Comparison of ENCODE assay signal across 24 cellular contexts in genomic region chr11:118752654-118753053, GRCh38. TPM values are rescaled to one million over a fixed set of nuclear protein-coding genes. Genes with fewer than 3 reads are reported as not detected.
A peak's percentile ranks its signal among the peaks of the same experiment; 100 is the strongest.
DNase-seq lines count a peak whose midpoint lies in the region; ATAC-seq, FAIRE-seq and TF ChIP-seq lines count a peak whose summit lies in the region.
"Had no signal": no experiment of that assay in that cellular context is flagged by ENCODE, and none has a peak within 500 bp of the region (broad histone marks: within the 10 kb centered on the region; RNA-seq: fewer than 3 reads in every experiment).

No MANE protein-coding gene starts in this region.

- no peak overlapping the region for H3K9ac ChIP-seq in HepG2 (ENCODE audit: insufficient read depth, low read depth, low read length)
- H3K9ac ChIP-seq: BLaER1 treated with 17β-estradiol and CSF1 and Interleukin-3, amounts not matched to agents 10 nM and 100 nM had no signal

- peaks cover 5% of the 10 kb centered on the region for H3K36me3 Mint-ChIP-seq in activated naive CD4-positive, alpha-beta T cell treated with anti-CD3 and anti-CD28 coated beads, Interleukin-2, amount 50 U/mL, for 24 hours
- H3K36me3 Mint-ChIP-seq in GM23338 (ENCODE audit: low read depth) (peaks cover 79% of the 10 kb centered on the region), T-helper 17 cell (ENCODE audit: low read depth) (peaks cover 2% of the 10 kb centered on the region)
- H3K36me3 Mint-ChIP-seq in naive thymus-derived CD8-positive, alpha-beta T cell: peaks cover under 1 to 91% (median 26%) of the 10 kb centered on the region in 3 donors
- H3K36me3 Mint-ChIP-seq in activated naive CD8-positive, alpha-beta T cell treated with anti-CD3 and anti-CD28 coated beads for 36 hours: peaks cover 42% of the 10 kb centered on the region

- intact Hi-C loops in HepG2 (cut with micrococcal nuclease; ENCODE audit: unreplicated experiment): no loop called here

- no peak for TF ChIP-seq CTCF in GM23338 (conservative IDR thresholded peaks at IDR 0.05; ENCODE audit: low read depth in 2 of 2)
- no peak for TF ChIP-seq CTCF in HepG2 (CRISPR knock-in tag; IDR thresholded peaks at IDR 0.05)

- H4K20me1 ChIP-seq in GM23338 (replicated peaks; ENCODE audit: insufficient read depth) (peaks cover 3% of the 10 kb centered on the region; the same call in 1 of the 2 replicates), HepG2 (ENCODE audit: insufficient read depth, low read length) (no peaks in the 10 kb centered on the region)

- TF ChIP-seq RAD21 in HepG2 (CRISPR knock-in tag; IDR thresholded peaks at IDR 0.05): no peak

- H3K4me3 ChIP-seq in GM23338 (no peak overlapping the region), HepG2 (replicated peaks in 1 of 3; ENCODE audit: insufficient read depth in 1 of 3, low read depth in 2 of 3, low read length in 3 of 3) (no peak overlapping the region)
- H3K4me3 ChIP-seq: A549; BLaER1 treated with 17β-estradiol and CSF1 and Interleukin-3, amounts not matched to agents 10 nM and 100 nM had no signal

- no peak for ATAC-seq in GM23338
- ATAC-seq in T-helper 17 cell: no peak
- no peak for ATAC-seq in HepG2
- ATAC-seq in naive thymus-derived CD8-positive, alpha-beta T cell: no peak
- ATAC-seq: A549; CD8-positive, alpha-beta T cell; HCT116 had no signal

- peaks cover 16% of the 10 kb centered on the region for H3K4me1 Mint-ChIP-seq in activated naive CD4-positive, alpha-beta T cell treated with anti-CD3 and anti-CD28 coated beads, Interleukin-2, amount 50 U/mL, for 24 hours
- H3K4me1 Mint-ChIP-seq in GM23338 (peaks cover 16% of the 10 kb centered on the region), T-helper 17 cell (no peaks in the 10 kb centered on the region)
- H3K4me1 Mint-ChIP-seq in naive thymus-derived CD8-positive, alpha-beta T cell: peaks cover 8 to 26% (median 21%) of the 10 kb centered on the region in 4 donors
- H3K4me1 Mint-ChIP-seq in activated naive CD8-positive, alpha-beta T cell treated with anti-CD3 and anti-CD28 coated beads for 36 hours: peaks cover 16% of the 10 kb centered on the region

- H3K4me1 ChIP-seq in GM23338 (ENCODE audit: insufficient read depth) (peaks cover 5% of the 10 kb centered on the region; the same call in 1 of the 2 replicates), HepG2 (ENCODE audit: insufficient read depth, low read length) (peaks cover 18% of the 10 kb centered on the region)
- H3K4me1 ChIP-seq: A549, BE2C, Caco-2 had no signal

- no peak for TF ChIP-seq EP300 in HepG2 (IDR thresholded peaks at IDR 0.05; ENCODE audit: low read depth in 2 of 2, low read length in 2 of 2)
- TF ChIP-seq EP300 in HepG2 (CRISPR knock-in tag; IDR thresholded peaks at IDR 0.05; ENCODE audit: borderline replicate concordance): no peak

- no peak for FAIRE-seq in HepG2 (lab: Jason Lieb, UNC)
- FAIRE-seq: A549, G401.6, GM12892, H1 had no signal

- no peaks in the 10 kb centered on the region for H3K9me3 ChIP-seq in T-helper 17 cell (ENCODE audit: control insufficient read depth, low read length, poor library complexity, severe bottlenecking)
- H3K9me3 ChIP-seq in HepG2 (ENCODE audit: low read length): no peaks in the 10 kb centered on the region
- H3K9me3 ChIP-seq: A549; BE2C; BLaER1 treated with 17β-estradiol and CSF1 and Interleukin-3, amounts not matched to agents 10 nM and 100 nM; Caco-2 had no signal

- H3K79me2 ChIP-seq in GM23338 (replicated peaks; ENCODE audit: insufficient read depth) (0 out of 2 replicates have a peak, but pooled peaks cover 4% of the 10 kb centered on the region), HepG2 (ENCODE audit: insufficient read depth, low read length) (no peaks in the 10 kb centered on the region)

- no peaks in the 10 kb centered on the region for H3K9me2 ChIP-seq in GM23338 (ENCODE audit: insufficient read depth)

- no peak for TF ChIP-seq POLR2A in HepG2 (IDR thresholded peaks at IDR 0.05; ENCODE audit: insufficient read depth in 1 of 2, low read depth in 2 of 2, low read length in 2 of 2)

- CTCF ChIA-PET in HepG2 (lab: Yijun Ruan, JAX; ENCODE audit: low intra/inter-chr PET ratio, low total read pairs): no interaction called here

- WGBS in HepG2 (ENCODE audit: low lambda C conversion rate): 100% methylated on average over 3 of the region's 3 CpGs

- H3K27me3 ChIP-seq in GM23338 (ENCODE audit: insufficient read depth): no peaks in the 10 kb centered on the region
- no peaks in the 10 kb centered on the region for H3K27me3 ChIP-seq in HepG2 (ENCODE audit: control insufficient read depth in 1 of 2, insufficient read depth in 2 of 2, low read length in 2 of 2)
- H3K27me3 ChIP-seq: BE2C; BLaER1 treated with 17β-estradiol and CSF1 and Interleukin-3, amounts not matched to agents 10 nM and 100 nM had no signal

- in situ Hi-C loops in HepG2 (cut with HindIII; ENCODE audit: extremely low pct_ligation_motif_present, low pct_unique_long_range_greater_than_20kb): no loop called here

- peak overlapping the region; percentile 41 for H3K27ac Mint-ChIP-seq in activated naive CD4-positive, alpha-beta T cell treated with anti-CD3 and anti-CD28 coated beads, Interleukin-2, amount 50 U/mL, for 24 hours
- no peak overlapping the region for H3K27ac Mint-ChIP-seq in GM23338
- peak overlapping the region; percentile 32 for H3K27ac Mint-ChIP-seq in T-helper 17 cell
- peak overlapping the region in 3 of 10 donors; percentile 44 to 82 (median 71) for H3K27ac Mint-ChIP-seq in naive thymus-derived CD8-positive, alpha-beta T cell
- H3K27ac Mint-ChIP-seq in activated naive CD8-positive, alpha-beta T cell treated with anti-CD3 and anti-CD28 coated beads for 36 hours: no peak overlapping the region
- H3K27ac Mint-ChIP-seq: HFFc6 had no signal

- BruUV-seq in HepG2 (replicated peaks; lab: Mats Ljungman, UMichigan): no TSS peak

- POLR2A ChIA-PET in HepG2 (lab: Yijun Ruan, JAX): no interaction called here
- POLR2A ChIA-PET in naive thymus-derived CD8-positive, alpha-beta T cell (lab: Charles Lee): interaction anchor here (1.2 kb wide), 1 partner anchor 176 kb away, joined by 3 read pairs; no protein-coding TSS in a partner anchor

- H3K36me3 ChIP-seq in GM23338 (ENCODE audit: insufficient read depth) (peaks cover 57% of the 10 kb centered on the region), HepG2 (replicated peaks in 1 of 2; ENCODE audit: control insufficient read depth in 1 of 2, insufficient read depth in 2 of 2, low read length in 2 of 2) (peaks cover 10 to 62% of the 10 kb centered on the region in 2 experiments)

- no peak overlapping the region for H3K4me2 ChIP-seq in GM23338
- H3K4me2 ChIP-seq in HepG2 (ENCODE audit: low read depth, low read length): no peak overlapping the region
- H3K4me2 ChIP-seq: A549; BLaER1 treated with 17β-estradiol and CSF1 and Interleukin-3, amounts not matched to agents 10 nM and 100 nM had no signal

- no peaks in the 10 kb centered on the region for H3K27me3 Mint-ChIP-seq in activated naive CD4-positive, alpha-beta T cell treated with anti-CD3 and anti-CD28 coated beads, Interleukin-2, amount 50 U/mL, for 24 hours
- H3K27me3 Mint-ChIP-seq in GM23338 (ENCODE audit: insufficient read depth, low read depth, poor library complexity) (peaks cover 4% of the 10 kb centered on the region), T-helper 17 cell (no peaks in the 10 kb centered on the region)
- no peaks in the 10 kb centered on the region for H3K27me3 Mint-ChIP-seq in naive thymus-derived CD8-positive, alpha-beta T cell
- no peaks in the 10 kb centered on the region for H3K27me3 Mint-ChIP-seq in activated naive CD8-positive, alpha-beta T cell treated with anti-CD3 and anti-CD28 coated beads for 36 hours

- no peaks in the 10 kb centered on the region for H3K9me3 Mint-ChIP-seq in activated naive CD4-positive, alpha-beta T cell treated with anti-CD3 and anti-CD28 coated beads, Interleukin-2, amount 50 U/mL, for 24 hours
- no peaks in the 10 kb centered on the region for H3K9me3 Mint-ChIP-seq in GM23338
- no peaks in the 10 kb centered on the region for H3K9me3 Mint-ChIP-seq in naive thymus-derived CD8-positive, alpha-beta T cell
- H3K9me3 Mint-ChIP-seq in activated naive CD8-positive, alpha-beta T cell treated with anti-CD3 and anti-CD28 coated beads for 36 hours: no peaks in the 10 kb centered on the region
- H3K9me3 Mint-ChIP-seq: CD8-positive, alpha-beta T cell; HFFc6 had no signal

- no peak overlapping the region for H3K4me3 Mint-ChIP-seq in activated naive CD4-positive, alpha-beta T cell treated with anti-CD3 and anti-CD28 coated beads, Interleukin-2, amount 50 U/mL, for 24 hours
- no peak overlapping the region for H3K4me3 Mint-ChIP-seq in GM23338
- H3K4me3 Mint-ChIP-seq in T-helper 17 cell: no peak overlapping the region
- no peak overlapping the region for H3K4me3 Mint-ChIP-seq in naive thymus-derived CD8-positive, alpha-beta T cell
- H3K4me3 Mint-ChIP-seq in activated naive CD8-positive, alpha-beta T cell treated with anti-CD3 and anti-CD28 coated beads for 36 hours: no peak overlapping the region
- H3K4me3 Mint-ChIP-seq: CD8-positive, alpha-beta T cell; HFFc6 had no signal

- H2AFZ ChIP-seq in GM23338 (no peak overlapping the region), HepG2 (ENCODE audit: low read length) (no peak overlapping the region)

- H3F3A ChIP-seq in GM23338 (replicated peaks; ENCODE audit: low read depth): peaks cover 39% of the 10 kb centered on the region

- DNase-seq in activated naive CD4-positive, alpha-beta T cell (lab: John Stamatoyannopoulos, UW): no peak
- DNase-seq in GM23338 (ENCODE audit: low spot score): no peak
- no peak for DNase-seq in T-helper 17 cell
- no peak for DNase-seq in HepG2 (ENCODE audit: low spot score)
- DNase-seq in NCI-H526 treated with DMSO at 0.1 percent for 48 hours (lab: John Stamatoyannopoulos, UW): no peak
- no peak for DNase-seq in naive thymus-derived CD8-positive, alpha-beta T cell
- DNase-seq in activated naive CD8-positive, alpha-beta T cell treated with anti-CD3 and anti-CD28 coated beads for 36 hours: no peak
- DNase-seq: 8988T, ACHN, AML-193, BE2C, Caco-2, DMS153, DND-41, H7, HFFc6 had no signal

- H3K27ac ChIP-seq in GM23338 (ENCODE audit: low read depth) (peak overlapping the region; percentile 50; the same call in 1 of the 2 replicates), HepG2 (ENCODE audit: extremely low read length, insufficient read depth, low read length) (no peak overlapping the region)
- H3K27ac ChIP-seq: A549; BLaER1 treated with 17β-estradiol and CSF1 and Interleukin-3, amounts not matched to agents 10 nM and 100 nM had no signal

RNA-seq across cellular contexts. Expression of gene DDX6, which starts 38.3 kb away (rescaled TPM):
- total RNA-seq in GM23338 (2014; rRNA removed; shearing (Covaris generic)): 205 and 253 TPM in 2 replicates
- 59.1 and 68.3 TPM in 2 replicates for polyA plus RNA-seq in GM23338 (2016; fragmentation: Nextera tagmentation; extraction: Ambion mirVana)
- total RNA-seq in T-helper 17 cell: 100 to 1,000 TPM; 218 to 290 TPM
- 59.2 and 163 TPM in 2 replicates for total RNA-seq in HepG2 (2016; rRNA removed; fragmentation: Illumina TruSeq; extraction: Trizol)
- total RNA-seq in HepG2 (2016; cell fraction: cytosol; rRNA removed; fragmentation: Illumina TruSeq; extraction: Trizol; ENCODE audit: low read depth): 12.6 and 14.7 TPM in 2 replicates
- total RNA-seq in HepG2 (2016; cell fraction: insoluble cytoplasmic fraction; rRNA removed; fragmentation: Illumina TruSeq; extraction: Trizol): 58.3 and 151 TPM in 2 replicates
- 34.3 and 40.2 TPM in 2 replicates for total RNA-seq in HepG2 (2016; cell fraction: membrane; rRNA removed; fragmentation: Illumina TruSeq; extraction: Trizol)
- 62.2 and 69.3 TPM in 2 replicates for total RNA-seq in HepG2 (2016; cell fraction: nucleus; rRNA removed; fragmentation: Illumina TruSeq; extraction: Trizol)
- 20.9 and 21.1 TPM in 2 replicates for polyA plus RNA-seq in HepG2 (2011; rRNA removed)
- 7.3 and 13.0 TPM in 2 replicates for polyA plus RNA-seq in HepG2 (2011; cell fraction: cytosol; rRNA removed)
- polyA plus RNA-seq in HepG2 (2011; cell fraction: nucleus; rRNA removed): 9.5 and 13.1 TPM in 2 replicates
- 21.3 and 26.4 TPM in 2 replicates for polyA plus RNA-seq in HepG2 (2012)
- polyA plus RNA-seq in HepG2 (2016; cell fraction: cytosol; fragmentation: Illumina TruSeq; extraction: Trizol; ENCODE audit: low read depth): 5.1 and 5.3 TPM in 2 replicates
- 56.0 and 60.9 TPM in 2 replicates for polyA plus RNA-seq in HepG2 (2016; cell fraction: insoluble cytoplasmic fraction; fragmentation: Illumina TruSeq; extraction: Trizol; ENCODE audit: low read depth)
- polyA plus RNA-seq in HepG2 (2016; cell fraction: membrane; fragmentation: Illumina TruSeq; extraction: Trizol; ENCODE audit: low read depth): 16.2 and 18.5 TPM in 2 replicates
- polyA plus RNA-seq in HepG2 (2016; cell fraction: nucleus; fragmentation: Illumina TruSeq; extraction: Trizol; ENCODE audit: insufficient read depth, low read depth): 40.7 and 42.4 TPM in 2 replicates
- polyA minus RNA-seq in HepG2 (2011; rRNA and poly(A)+ RNA removed; ENCODE audit: low replicate concordance): 23.3 and 39.3 TPM in 2 replicates
- 44.4 and 65.0 TPM in 2 replicates for polyA minus RNA-seq in HepG2 (2011; cell fraction: cytosol; rRNA and poly(A)+ RNA removed)
- 69.1 and 80.8 TPM in 2 replicates for polyA minus RNA-seq in HepG2 (2011; cell fraction: nucleus; rRNA and poly(A)+ RNA removed)
- total RNA-seq in naive thymus-derived CD8-positive, alpha-beta T cell: 100 to 1,000 TPM; 334 to 340 TPM
- polyA plus RNA-seq in naive thymus-derived CD8-positive, alpha-beta T cell: 100 to 1,000 TPM in 2 of 3 donors, 10 to 100 TPM in 1; 82.7 to 107 (median 106) TPM
- total RNA-seq in activated naive CD8-positive, alpha-beta T cell treated with anti-CD3 and anti-CD28 coated beads for 36 hours: 100 to 1,000 TPM; 148 to 150 TPM

Comparison
In these comparisons a context has a peak if more than half of its experiments do, and no peak if none do; other contexts are left out.
1. H3K27ac Mint-ChIP-seq: peak in activated naive CD4-positive, alpha-beta T cell treated with anti-CD3 and anti-CD28 coated beads, Interleukin-2, amount 50 U/mL, for 24 hours (single experiment) and T-helper 17 cell (single experiment); none in GM23338 (single experiment) and activated naive CD8-positive, alpha-beta T cell treated with anti-CD3 and anti-CD28 coated beads for 36 hours (single experiment).